9 cellular contexts compared by ENCODE assay signal in the genomic region with DNA sequence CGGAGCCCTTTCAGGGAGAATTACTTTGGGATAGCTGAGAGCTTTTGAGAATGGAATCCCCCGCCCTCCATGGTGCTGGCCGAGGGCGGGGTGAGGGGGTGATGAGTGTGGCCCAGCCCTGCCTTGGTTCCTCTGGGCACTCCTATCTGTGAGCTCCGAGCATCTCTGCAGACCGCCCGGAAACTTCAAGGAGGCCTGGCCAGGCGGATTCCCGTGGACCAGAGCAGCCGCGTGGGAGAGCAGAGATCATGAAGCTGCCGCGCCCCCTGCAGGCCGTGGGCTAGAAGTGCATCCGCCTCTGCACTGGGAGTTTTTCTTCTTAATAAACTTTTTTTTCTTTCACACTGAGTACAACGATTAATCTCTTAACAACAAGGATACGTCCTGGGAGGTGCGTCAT.
DNase-seq lines count a peak whose midpoint lies in the region; ATAC-seq and TF ChIP-seq lines count a peak whose summit lies in the region.
"Had no signal": no experiment of that assay in that cellular context is flagged by ENCODE, and none has a peak within 500 bp of the region (broad histone marks: within the 10 kb centered on the region; RNA-seq: fewer than 3 reads in every experiment).

No MANE protein-coding gene starts in this region.

- no peak for ATAC-seq in HG03520 (IDR thresholded peaks at IDR 0.05; ENCODE audit: unreplicated experiment)
- ATAC-seq: naive thymus-derived CD4-positive, alpha-beta T cell had no signal

- no peaks in the 10 kb centered on the region for H3K9me3 Mint-ChIP-seq in mesothelial cell of epicardium

- no peak overlapping the region for H3K4me3 Mint-ChIP-seq in mesothelial cell of epicardium
- H3K4me3 Mint-ChIP-seq: naive thymus-derived CD4-positive, alpha-beta T cell had no signal

- no peaks in the 10 kb centered on the region for H3K36me3 Mint-ChIP-seq in mesothelial cell of epicardium
- H3K36me3 Mint-ChIP-seq: naive thymus-derived CD4-positive, alpha-beta T cell had no signal

- H3K27ac Mint-ChIP-seq in mesothelial cell of epicardium, result no peak overlapping the region
- H3K27ac Mint-ChIP-seq: naive thymus-derived CD4-positive, alpha-beta T cell had no signal

- H3K27ac ChIP-seq in vagina, result no peak overlapping the region

- TF ChIP-seq CTCF in mesothelial cell of epicardium (IDR thresholded peaks at IDR 0.05; ENCODE audit: unreplicated experiment), result peak; percentile 95
- peak in 1 of 3 experiments; percentile 37 for TF ChIP-seq CTCF in vagina (IDR thresholded peaks at IDR 0.05)

- intact Hi-C loops in vagina (cut with DNase I), result no loop called here

- no peaks in the 10 kb centered on the region for H3K9me3 ChIP-seq in vagina

- TF ChIP-seq POLR2A in vagina (IDR thresholded peaks at IDR 0.05), result no peak

- no peaks in the 10 kb centered on the region for H3K36me3 ChIP-seq in vagina

- no peak overlapping the region for H3K4me3 ChIP-seq in vagina

- H3K27me3 ChIP-seq in vagina, result no peaks in the 10 kb centered on the region

- H3K27me3 Mint-ChIP-seq in mesothelial cell of epicardium (ENCODE audit: low read depth), result peaks cover 18% of the 10 kb centered on the region

- H3K4me1 ChIP-seq in vagina, result no peaks in the 10 kb centered on the region

- no peaks in the 10 kb centered on the region for H3K4me1 Mint-ChIP-seq in mesothelial cell of epicardium
- H3K4me1 Mint-ChIP-seq: naive thymus-derived CD4-positive, alpha-beta T cell had no signal

- peak; percentile 63 for DNase-seq in activated CD4-positive, alpha-beta T cell treated with anti-CD3 and anti-CD28 coated beads for 48 hours
- no peak for DNase-seq in activated CD4-positive, alpha-beta T cell treated with anti-CD3 and anti-CD28 coated beads, Interleukin-2, amount 50 U/mL, for 1 hour
- DNase-seq in KG1 (lab: John Stamatoyannopoulos, UW) (peak; percentile 7), amygdala (lab: John Stamatoyannopoulos, UW) (peak in 35 of 56 donors; percentile 1 to 63 (median 20)), mesothelial cell of epicardium (ENCODE audit: low spot score in 2 of 2, unreplicated experiment in 2 of 2) (peak; percentile 53 to 73), vagina (ENCODE audit: extremely low spot score in 2 of 2) (no peak), HuH-7.5 (ENCODE audit: low spot score) (no peak)

Comparison
In these comparisons a context has a peak if more than half of its experiments do, and no peak if none do; other contexts are left out.
1. DNase-seq: peak in activated CD4-positive, alpha-beta T cell treated with anti-CD3 and anti-CD28 coated beads for 48 hours (single experiment), KG1 (single experiment), amygdala (35 of 56) and mesothelial cell of epicardium (2 of 2); none in activated CD4-positive, alpha-beta T cell treated with anti-CD3 and anti-CD28 coated beads, Interleukin-2, amount 50 U/mL, for 1 hour (single experiment), vagina (0 of 2) and HuH-7.5 (single experiment).